25 cellular contexts compared by ENCODE assay signal in the genomic region with DNA sequence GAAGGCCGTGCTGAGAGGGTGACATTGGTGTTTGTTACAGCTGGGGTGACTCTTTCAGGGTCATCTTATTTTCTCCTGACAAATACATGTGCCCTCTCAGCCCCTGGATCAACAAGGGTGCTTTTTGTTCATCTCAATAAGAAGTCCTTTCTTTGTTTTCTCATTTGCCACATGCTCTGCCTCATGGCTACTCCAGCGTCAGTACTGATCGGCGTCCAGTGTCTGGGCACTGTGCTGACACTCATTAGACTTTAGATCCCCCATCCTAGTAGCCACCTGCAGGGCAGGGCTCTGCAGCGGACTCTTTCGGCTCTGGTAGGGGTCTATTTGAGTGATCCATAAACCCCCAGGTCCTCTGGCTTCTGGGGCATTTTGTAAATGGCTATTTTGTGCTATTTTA. TPM values are rescaled to one million over a fixed set of nuclear protein-coding genes. Genes with fewer than 3 reads are reported as not detected.
"Had no signal": no experiment of that assay in that cellular context is flagged by ENCODE, and none has a peak within 500 bp of the region (broad histone marks: within the 10 kb centered on the region; RNA-seq: fewer than 3 reads in every experiment).

No MANE protein-coding gene starts in this region.

- DNase-seq: IMR-90, Karpas-422, KG1, MG63, NCI-H1092, NCI-H1105 treated with DMSO at 0.1 percent for 48 hours, NCI-H1417 treated with DMSO at 0.1 percent for 48 hours, NCI-H146, NCI-H1694 treated with DMSO at 0.1 percent for 48 hours, NCI-H1930, NCI-H2081, NCI-H2171, NCI-H226, NCI-H446, NCI-H510A, NCI-H524 treated with DMSO at 0.1 percent for 48 hours, NCI-H69, NCI-H774, Right ventricle myocardium superior, RPMI8226, SIG-M5, SK-N-SH had no signal

- ATAC-seq: HepG2 had no signal

RNA-seq across cellular contexts. Expression of a gene that starts 38.4 kb away (rescaled TPM):
- total RNA-seq: HT1080, SJSA1 had no signal
